8 cellular contexts compared by ENCODE assay signal in genomic region chr10:104580774-104581675, GRCh38.
DNase-seq lines count a peak whose midpoint lies in the region; ATAC-seq and TF ChIP-seq lines count a peak whose summit lies in the region.

No MANE protein-coding gene starts in this region.

- H3K27me3 ChIP-seq in RWPE2 (ENCODE audit: insufficient read depth, poor library complexity, severe bottlenecking) (no peaks in the 10 kb centered on the region), trophoblast cell (ENCODE audit: insufficient read depth, low read length) (no peaks in the 10 kb centered on the region), upper lobe of left lung (no peaks in the 10 kb centered on the region)

- no peak overlapping the region for H3K14ac ChIP-seq in trophoblast cell (ENCODE audit: low read length)

- H2BK5ac ChIP-seq in trophoblast cell (ENCODE audit: low read depth, low read length, poor library complexity) = no peak overlapping the region

- H3K79me1 ChIP-seq in trophoblast cell (ENCODE audit: low read length) = no peaks in the 10 kb centered on the region

- TF ChIP-seq POLR2A in upper lobe of left lung (IDR thresholded peaks at IDR 0.05) = no peak

- no peak overlapping the region for H3K4ac ChIP-seq in trophoblast cell (ENCODE audit: low read depth, low read length)

- no peak overlapping the region for H2BK12ac ChIP-seq in trophoblast cell (ENCODE audit: low read length)

- H3K79me2 ChIP-seq in trophoblast cell (ENCODE audit: control insufficient read depth, insufficient read depth, low read length, poor library complexity) = no peaks in the 10 kb centered on the region

- H3K4me1 ChIP-seq in RWPE2 (ENCODE audit: insufficient read depth, poor library complexity, severe bottlenecking) (peaks cover 10% of the 10 kb centered on the region), trophoblast cell (ENCODE audit: control insufficient read depth in 1 of 2, insufficient read depth in 2 of 2, low read length in 2 of 2) (no peaks in the 10 kb centered on the region), upper lobe of left lung (peaks cover 0 to 12% (median 2%) of the 10 kb centered on the region in 4 donors)

- DNase-seq in Caki2 (ENCODE audit: low read depth) (peak; percentile 38), KG1 (lab: John Stamatoyannopoulos, UW) (peak; percentile 25), RWPE2 (ENCODE audit: low spot score) (no peak), glomerular visceral epithelial cell (ENCODE audit: extremely low spot score) (peak; percentile 70), trophoblast cell (peak; percentile 74 to 94), upper lobe of left lung (peak in 1 of 2 donors; percentile 67)
- DNase-seq in activated naive CD4-positive, alpha-beta T cell (lab: John Stamatoyannopoulos, UW) = peak; percentile 39 to 59 (median 53)

- H3K9ac ChIP-seq in trophoblast cell (ENCODE audit: low read length) = no peak overlapping the region

- in situ Hi-C loops in Caki2 (cut with HindIII; ENCODE audit: low pct_unique_long_range_greater_than_20kb, low sequenced_read_pairs) = no loop called here

- no peak overlapping the region for H2BK120ac ChIP-seq in trophoblast cell (ENCODE audit: insufficient read depth, low read length, poor library complexity)

- H3K36me3 ChIP-seq in RWPE2 (ENCODE audit: low read depth) (no peaks in the 10 kb centered on the region), trophoblast cell (ENCODE audit: control insufficient read depth in 1 of 2, insufficient read depth in 2 of 2, low read length in 2 of 2) (no peaks in the 10 kb centered on the region), upper lobe of left lung (no peaks in the 10 kb centered on the region)

- H4K91ac ChIP-seq in trophoblast cell (ENCODE audit: low read depth, low read length) = no peak overlapping the region

- TF ChIP-seq EP300 in upper lobe of left lung (IDR thresholded peaks at IDR 0.05) = no peak

- no peak overlapping the region for H3K18ac ChIP-seq in trophoblast cell (ENCODE audit: low read length)

- no peak overlapping the region for H3K23ac ChIP-seq in trophoblast cell (ENCODE audit: low read length)

- no peaks in the 10 kb centered on the region for H3K9me3 ChIP-seq in RWPE2 (ENCODE audit: severe bottlenecking)
- H3K9me3 ChIP-seq in trophoblast cell (ENCODE audit: insufficient read depth, low read depth, low read length) = peaks cover 2% of the 10 kb centered on the region
- no peaks in the 10 kb centered on the region for H3K9me3 ChIP-seq in upper lobe of left lung

- TF ChIP-seq CTCF in RWPE2 (IDR thresholded peaks at IDR 0.05; ENCODE audit: poor library complexity, severe bottlenecking) (peak; percentile 86), upper lobe of left lung (IDR thresholded peaks at IDR 0.05) (peak; percentile 53 to 77 (median 63))

- no peak overlapping the region for H2AFZ ChIP-seq in trophoblast cell (ENCODE audit: insufficient read depth, low read length, poor library complexity)

- no CpG with 5 or more reads among the region's 20 CpGs for WGBS in trophoblast cell (ENCODE audit: extremely low coverage, insufficient coverage, insufficient read length)
- 36 to 42% methylated on average over 20 of the region's 20 CpGs for WGBS in upper lobe of left lung, 2 donors

- H4K8ac ChIP-seq in trophoblast cell (ENCODE audit: low read depth, low read length) = no peak overlapping the region

- H3K27ac ChIP-seq in RWPE2 (ENCODE audit: poor library complexity, severe bottlenecking) (peak overlapping the region; percentile 72), trophoblast cell (ENCODE audit: low read depth, low read length) (no peak overlapping the region), upper lobe of left lung (no peak overlapping the region)

- H4K12ac ChIP-seq in trophoblast cell (ENCODE audit: low read depth, low read length) = no peak overlapping the region

- no peak overlapping the region for H3K4me2 ChIP-seq in trophoblast cell (ENCODE audit: low read length)

- H3K4me3 ChIP-seq in RWPE2 (ENCODE audit: severe bottlenecking) (no peak overlapping the region), trophoblast cell (ENCODE audit: low read depth, low read length) (no peak overlapping the region), upper lobe of left lung (no peak overlapping the region)

- ATAC-seq in GM21381 (IDR thresholded peaks at IDR 0.05; ENCODE audit: unreplicated experiment) (peak; percentile 84), RWPE2 (ENCODE audit: low read depth) (peak; percentile 79), upper lobe of left lung (ENCODE audit: low FRiP score in 2 of 2) (peak; percentile 78 to 86)

- H2AK5ac ChIP-seq in trophoblast cell (ENCODE audit: low read length) = no peak overlapping the region
